28 cellular contexts compared by ENCODE assay signal in genomic region chr11:116963813-116964212, GRCh38.
"Had no signal": no experiment of that assay in that cellular context is flagged by ENCODE, and none has a peak within 500 bp of the region (broad histone marks: within the 10 kb centered on the region; RNA-seq: fewer than 3 reads in every experiment).

No MANE protein-coding gene starts in this region.

- H3K36me3 Mint-ChIP-seq: stimulated activated memory B cell treated with anti-CD40 and anti-IgM and Interleukin-4, amounts not matched to agents 10 μg/mL and 1 μg/mL and 100 μg/mL, for 72 hours; type B pancreatic cell had no signal

- H3K9me3 ChIP-seq: colonic mucosa, esophagus muscularis mucosa, gastrocnemius medialis, heart left ventricle, left lung, right lobe of liver, testis, tibial artery had no signal

- H3K4me3 ChIP-seq: colonic mucosa, esophagus muscularis mucosa, gastrocnemius medialis, heart left ventricle, hepatocyte, left lung, right lobe of liver, smooth muscle cell, testis, tibial artery had no signal

- H3K4me3 Mint-ChIP-seq: dendritic cell treated with granulocyte-macrophage colony-stimulating factor and Interleukin-4, amounts not matched to agents 40 ng/mL and 50 ng/mL, for 4 days; endodermal cell; naive thymus-derived CD4-positive, alpha-beta T cell; nephron; stimulated activated memory B cell treated with anti-CD40 and anti-IgM and Interleukin-4, amounts not matched to agents 10 μg/mL and 1 μg/mL and 100 μg/mL, for 72 hours; type B pancreatic cell had no signal

- H3K27me3 Mint-ChIP-seq: dendritic cell treated with granulocyte-macrophage colony-stimulating factor and Interleukin-4, amounts not matched to agents 40 ng/mL and 50 ng/mL, for 4 days; naive thymus-derived CD4-positive, alpha-beta T cell; stimulated activated memory B cell treated with anti-CD40 and anti-IgM and Interleukin-4, amounts not matched to agents 10 μg/mL and 1 μg/mL and 100 μg/mL, for 72 hours; type B pancreatic cell had no signal

- H3K27ac Mint-ChIP-seq: dendritic cell treated with granulocyte-macrophage colony-stimulating factor and Interleukin-4, amounts not matched to agents 40 ng/mL and 50 ng/mL, for 4 days; endodermal cell; naive thymus-derived CD4-positive, alpha-beta T cell; nephron; stimulated activated memory B cell treated with anti-CD40 and anti-IgM and Interleukin-4, amounts not matched to agents 10 μg/mL and 1 μg/mL and 100 μg/mL, for 72 hours; type B pancreatic cell had no signal

- DNase-seq: colonic mucosa; effector CD8-positive, alpha-beta T cell; endodermal cell; gastrocnemius medialis; heart left ventricle; kidney; left cardiac atrium; left lung; mesendoderm; midbrain; naive thymus-derived CD4-positive, alpha-beta T cell; nucleus accumbens; posterior cingulate gyrus; right lobe of liver; stimulated activated CD4-positive, alpha-beta T cell treated with anti-CD3 and anti-CD28 coated beads, Interleukin-12 subunit alpha, Interleukin-12 subunit beta, amount 100 ng/mL, for 4 hours; stimulated activated CD4-positive, alpha-beta T cell treated with anti-CD3 and anti-CD28 coated beads, Interleukin-1b, Interleukin-23, amount 100 ng/mL, for 48 hours; stimulated activated CD4-positive, alpha-beta T cell treated with anti-CD3 and anti-CD28 coated beads, Interleukin-4, amount 100 ng/mL, for 4 hours; stimulated activated naive CD8-positive, alpha-beta T cell treated with anti-CD3 and anti-CD28 coated beads, Interleukin-15, Interleukin-2, amounts not matched to agents 100 U/mL and 50 U/mL, for 24 hours; substantia nigra; testis; tibial artery had no signal

- H3K27me3 ChIP-seq: colonic mucosa, esophagus muscularis mucosa, gastrocnemius medialis, heart left ventricle, hepatocyte, left lung, right lobe of liver, testis, tibial artery had no signal

- ATAC-seq: gastrocnemius medialis; heart left ventricle; left cardiac atrium; left lung; naive thymus-derived CD4-positive, alpha-beta T cell; right lobe of liver; stimulated activated memory B cell treated with anti-CD40 and anti-IgM and Interleukin-4, amounts not matched to agents 10 μg/mL and 1 μg/mL and 100 μg/mL, for 72 hours; stimulated activated naive CD8-positive, alpha-beta T cell treated with anti-CD3 and anti-CD28 coated beads, Interleukin-15, Interleukin-2, amounts not matched to agents 100 U/mL and 50 U/mL, for 24 hours had no signal

- H3K36me3 ChIP-seq: colonic mucosa, esophagus muscularis mucosa, gastrocnemius medialis, heart left ventricle, left lung, right lobe of liver, tibial artery had no signal
